In the genomic region with DNA sequence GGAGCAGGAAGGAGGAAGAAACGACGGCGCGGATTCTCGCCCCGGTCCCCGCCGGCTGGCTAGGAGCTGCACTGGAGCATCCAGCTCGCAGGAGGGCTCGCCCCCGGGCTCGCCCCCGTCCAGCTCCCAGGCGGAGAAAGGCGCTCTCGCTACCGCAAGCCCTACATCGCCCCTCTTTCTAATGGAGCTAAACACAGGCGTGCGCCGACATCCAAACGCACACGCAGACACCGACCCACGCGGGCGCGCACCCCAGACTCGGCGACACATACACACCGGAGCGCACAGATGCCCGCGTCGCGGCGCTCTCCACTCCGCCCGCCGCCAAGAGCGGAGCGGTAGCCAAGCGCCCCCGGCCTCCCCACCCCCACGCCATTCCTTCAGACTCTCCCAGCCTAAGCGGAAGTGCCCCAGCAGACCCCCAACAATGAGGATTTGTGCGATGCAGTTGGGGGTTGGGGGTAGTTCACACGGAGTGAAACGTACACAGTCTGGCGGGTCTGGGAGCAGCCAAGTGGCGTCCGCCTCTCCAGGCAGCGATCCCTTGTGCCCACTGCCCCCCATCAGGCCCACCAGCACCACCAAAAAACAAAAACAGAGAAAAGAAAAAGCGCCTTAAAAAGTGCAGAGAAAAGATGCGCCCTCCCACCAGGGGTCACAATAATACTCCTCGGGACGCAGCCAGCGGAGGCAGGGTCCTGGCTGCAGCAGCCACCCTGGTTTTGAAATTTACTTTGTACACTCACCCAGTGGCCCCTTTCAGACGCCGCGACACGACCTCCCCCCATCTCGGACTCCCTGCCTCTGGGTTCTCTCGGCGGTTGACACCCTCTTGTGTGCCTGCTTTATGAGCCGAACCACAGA, we compare ENCODE assay signal across 8 cellular contexts. TPM values are rescaled to one million over a fixed set of nuclear protein-coding genes. Genes with fewer than 3 reads are reported as not detected.
DNase-seq lines count a peak whose midpoint lies in the region; ATAC-seq, FAIRE-seq and TF ChIP-seq lines count a peak whose summit lies in the region.

No MANE protein-coding gene starts in this region.

- no peak for FAIRE-seq in pancreas (lab: Jason Lieb, UNC)

- DNase-seq in DMS53 (lab: John Stamatoyannopoulos, UW), result peak; percentile 85
- DNase-seq in NCI-H526 treated with DMSO at 0.1 percent for 48 hours (lab: John Stamatoyannopoulos, UW), result peak; percentile 30
- DNase-seq in fibroblast of peridontal ligament (ENCODE audit: extremely low read depth), result peak; percentile 16
- DNase-seq in pancreas, result peak in 2 of 6 donors; percentile 44 to 56
- DNase-seq in germinal center (ENCODE audit: low spot score), result no peak
- no peak for DNase-seq in NCI-H187 treated with DMSO at 0.1 percent for 48 hours (lab: John Stamatoyannopoulos, UW)

- WGBS in pancreas, 2 donors, result 2 to 4% methylated on average over 49 to 66 of the region's 66 CpGs

- no peaks in the 10 kb centered on the region for H3K9me3 ChIP-seq in pancreas

- no peak for TF ChIP-seq CTCF in pancreas (IDR thresholded peaks at IDR 0.05)

- peaks cover 0 to 29% (median 5%) of the 10 kb centered on the region in 4 donors for H3K27me3 ChIP-seq in pancreas

- H3K4me3 ChIP-seq in pancreas, result no peak overlapping the region

- no peak overlapping the region for H3K27ac ChIP-seq in pancreas

- no peaks in the 10 kb centered on the region for H3K36me3 ChIP-seq in pancreas

- no peaks in the 10 kb centered on the region for H3K4me1 ChIP-seq in pancreas

- intact Hi-C loops in pancreas (cut with DNase I), result no loop called here

- ATAC-seq in pancreas, result peak in 3 of 4 donors; percentile 28 to 44 (median 39)
- ATAC-seq in HG02973 (IDR thresholded peaks at IDR 0.05; ENCODE audit: unreplicated experiment), result no peak
- no peak for ATAC-seq in GM21360 (IDR thresholded peaks at IDR 0.05; ENCODE audit: unreplicated experiment)

RNA-seq across cellular contexts. Expression of a gene that starts 1.4 kb away (rescaled TPM):
- under 1 TPM; 0.04 to 0.79 (median 0.31) TPM for total RNA-seq in pancreas
- polyA plus RNA-seq in pancreas, result 1 to 10 TPM in 1 of 2 donors, under 1 TPM in 1; 0.49 to 1.4 TPM

Comparison
In these comparisons a context has a peak if more than half of its experiments do, and no peak if none do; other contexts are left out.
1. DNase-seq: peak in DMS53 (single experiment), NCI-H526 treated with DMSO at 0.1 percent for 48 hours (single experiment) and fibroblast of peridontal ligament (single experiment); none in germinal center (single experiment) and NCI-H187 treated with DMSO at 0.1 percent for 48 hours (single experiment).
2. ATAC-seq: peak in pancreas (3 of 4); none in HG02973 (single experiment) and GM21360 (single experiment).